ENCODE assay signal across 19 cellular contexts in the genomic region with DNA sequence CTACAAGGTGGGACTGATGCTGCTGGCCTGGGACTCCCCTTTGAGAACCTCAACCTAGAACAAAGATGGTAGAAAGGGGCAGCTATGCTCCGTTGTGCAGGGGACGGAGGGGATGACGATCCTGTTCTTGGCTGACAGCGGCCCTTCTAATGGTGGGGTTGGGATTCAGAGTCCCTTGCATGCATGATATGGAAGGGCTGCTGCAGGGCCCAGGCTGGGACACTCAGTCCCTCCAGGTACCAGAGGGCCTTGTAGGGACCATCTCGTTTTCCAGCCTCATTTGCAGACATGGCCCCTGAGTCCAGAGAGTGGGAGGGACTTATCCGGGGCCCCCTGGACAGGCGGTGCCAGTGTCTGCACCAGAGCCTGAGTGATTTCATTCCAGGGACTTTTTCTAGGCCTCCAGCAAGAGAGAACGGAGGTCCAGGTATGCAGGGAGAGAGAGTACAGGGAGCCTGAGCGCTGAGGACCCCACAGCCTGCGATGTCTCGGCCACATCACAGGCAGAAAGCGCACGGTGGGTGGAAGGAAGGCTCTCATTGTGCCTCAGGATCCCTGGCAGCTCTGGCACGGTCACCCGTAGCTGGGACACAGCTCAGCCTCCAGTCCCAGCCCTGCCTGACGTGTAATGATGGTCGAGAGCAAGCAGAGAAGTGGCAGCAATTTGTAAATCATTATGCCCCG.
"Had no signal": no experiment of that assay in that cellular context is flagged by ENCODE, and none has a peak within 500 bp of the region (broad histone marks: within the 10 kb centered on the region; RNA-seq: fewer than 3 reads in every experiment).

No MANE protein-coding gene starts in this region.

- H3K4me3 Mint-ChIP-seq: activated CD4-positive, alpha-beta memory T cell treated with anti-CD3 and anti-CD28 coated beads for 36 hours; activated naive CD8-positive, alpha-beta T cell treated with anti-CD3 and anti-CD28 coated beads, Interleukin-2, amount 10 ng/mL, durations not matched to agents 7 days and 5 days; natural killer cell; T-helper 2 cell treated with Interferon-gamma antibody and Interleukin-4, amounts not matched to agents 5 μg/mL and 100 μg/mL, for 36 hours had no signal

- H3K4me3 ChIP-seq: cardiac muscle cell, colonic mucosa, gastrocnemius medialis, heart left ventricle, left lung, SK-N-MC, tibial artery, vagina had no signal

- H3K36me3 Mint-ChIP-seq: activated CD4-positive, alpha-beta memory T cell treated with anti-CD3 and anti-CD28 coated beads for 36 hours; activated naive CD8-positive, alpha-beta T cell treated with anti-CD3 and anti-CD28 coated beads, Interleukin-2, amount 10 ng/mL, durations not matched to agents 7 days and 5 days; natural killer cell had no signal

- H3K4me1 Mint-ChIP-seq: activated naive CD8-positive, alpha-beta T cell treated with anti-CD3 and anti-CD28 coated beads, Interleukin-2, amount 10 ng/mL, durations not matched to agents 7 days and 5 days; natural killer cell had no signal

- H3K27ac ChIP-seq: cardiac muscle cell, colonic mucosa, gastrocnemius medialis, heart left ventricle, left lung, neutrophil, SK-N-MC, tibial artery, vagina had no signal

- DNase-seq: activated CD4-positive, alpha-beta memory T cell treated with anti-CD3 and anti-CD28 coated beads for 36 hours; activated naive CD4-positive, alpha-beta T cell; activated naive CD8-positive, alpha-beta T cell treated with anti-CD3 and anti-CD28 coated beads, Interleukin-2, amount 10 ng/mL, durations not matched to agents 7 days and 5 days; amygdala; gastrocnemius medialis; heart left ventricle; kidney; left lung; mesenchymal stem cell; natural killer cell; stimulated activated CD4-positive, alpha-beta T cell treated with anti-CD3 and anti-CD28 coated beads, Interleukin-2, amount 100 ng/mL, for 24 hours; stimulated activated naive CD8-positive, alpha-beta T cell treated with anti-CD3 and anti-CD28 coated beads, Interleukin-15, Interleukin-2, amounts not matched to agents 100 U/mL and 50 U/mL, for 24 hours had no signal

- H3K9me3 ChIP-seq: colonic mucosa, gastrocnemius medialis, heart left ventricle, left lung, neutrophil, tibial artery, vagina had no signal

- H3K27ac Mint-ChIP-seq: activated CD4-positive, alpha-beta memory T cell treated with anti-CD3 and anti-CD28 coated beads for 36 hours; activated naive CD8-positive, alpha-beta T cell treated with anti-CD3 and anti-CD28 coated beads, Interleukin-2, amount 10 ng/mL, durations not matched to agents 7 days and 5 days; natural killer cell; T-helper 2 cell treated with Interferon-gamma antibody and Interleukin-4, amounts not matched to agents 5 μg/mL and 100 μg/mL, for 36 hours had no signal

- ATAC-seq: gastrocnemius medialis; heart left ventricle; left lung; natural killer cell; stimulated activated naive CD8-positive, alpha-beta T cell treated with anti-CD3 and anti-CD28 coated beads, Interleukin-15, Interleukin-2, amounts not matched to agents 100 U/mL and 50 U/mL, for 24 hours had no signal

- H3K4me1 ChIP-seq: colonic mucosa, gastrocnemius medialis, heart left ventricle, left lung, tibial artery, vagina had no signal

- H3K36me3 ChIP-seq: cardiac muscle cell, colonic mucosa, gastrocnemius medialis, heart left ventricle, left lung, neutrophil, tibial artery, vagina had no signal

- H3K27me3 ChIP-seq: cardiac muscle cell, colonic mucosa, vagina had no signal

- H3K9me3 Mint-ChIP-seq: activated CD4-positive, alpha-beta memory T cell treated with anti-CD3 and anti-CD28 coated beads for 36 hours; activated naive CD8-positive, alpha-beta T cell treated with anti-CD3 and anti-CD28 coated beads, Interleukin-2, amount 10 ng/mL, durations not matched to agents 7 days and 5 days; natural killer cell; T-helper 2 cell treated with Interferon-gamma antibody and Interleukin-4, amounts not matched to agents 5 μg/mL and 100 μg/mL, for 36 hours had no signal
